Comparison of ENCODE assay signal across 1 cellular context in genomic region chr15:75170203-75170602, GRCh38.
TF ChIP-seq lines count a peak whose summit lies in the region.

No MANE protein-coding gene starts in this region.

TF ChIP-seq in IMR-90, 13 proteins besides CTCF, POLR2A, EP300 and RAD21:
- TF ChIP-seq, protein P1, sequence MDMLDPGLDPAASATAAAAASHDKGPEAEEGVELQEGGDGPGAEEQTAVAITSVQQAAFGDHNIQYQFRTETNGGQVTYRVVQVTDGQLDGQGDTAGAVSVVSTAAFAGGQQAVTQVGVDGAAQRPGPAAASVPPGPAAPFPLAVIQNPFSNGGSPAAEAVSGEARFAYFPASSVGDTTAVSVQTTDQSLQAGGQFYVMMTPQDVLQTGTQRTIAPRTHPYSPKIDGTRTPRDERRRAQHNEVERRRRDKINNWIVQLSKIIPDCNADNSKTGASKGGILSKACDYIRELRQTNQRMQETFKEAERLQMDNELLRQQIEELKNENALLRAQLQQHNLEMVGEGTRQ (IDR thresholded peaks at IDR 0.05; ENCODE audit: low read depth, low read length): no peak
- TF ChIP-seq CHD1 (IDR thresholded peaks at IDR 0.05; ENCODE audit: low read depth, low read length) (no peak), SMC3 (IDR thresholded peaks at IDR 0.05; ENCODE audit: low read depth, low read length) (no peak), NFE2L2 (IDR thresholded peaks at IDR 0.05; ENCODE audit: low read depth, low read length) (no peak), CEBPB (IDR thresholded peaks at IDR 0.05; ENCODE audit: low read depth, low read length) (no peak), MAZ (IDR thresholded peaks at IDR 0.05; ENCODE audit: borderline replicate concordance, low read depth, low read length) (no peak), RFX5 (IDR thresholded peaks at IDR 0.05; ENCODE audit: low read depth, low read length) (no peak)
TF ChIP-seq in IMR-90: peak in this region for 0.
